21 cellular contexts compared by ENCODE assay signal in genomic region chr18:42024131-42024530, GRCh38.
DNase-seq lines count a peak whose midpoint lies in the region; ATAC-seq and TF ChIP-seq lines count a peak whose summit lies in the region.
"Had no signal": no experiment of that assay in that cellular context is flagged by ENCODE, and none has a peak within 500 bp of the region (broad histone marks: within the 10 kb centered on the region; RNA-seq: fewer than 3 reads in every experiment).

No MANE protein-coding gene starts in this region.

- H3K4me3 Mint-ChIP-seq in CD4-positive, alpha-beta memory T cell = peak overlapping the region in 3 of 8 donors; percentile 9 to 44 (median 31)
- H3K4me3 Mint-ChIP-seq: GM23338, nephron had no signal

- H3K27me3 ChIP-seq in CD4-positive, alpha-beta memory T cell (ENCODE audit: insufficient read depth, low read length) = no peaks in the 10 kb centered on the region
- no peaks in the 10 kb centered on the region for H3K27me3 ChIP-seq in ovary
- H3K27me3 ChIP-seq in psoas muscle (ENCODE audit: insufficient read depth in 3 of 3, low read length in 2 of 3) = no peaks in the 10 kb centered on the region
- H3K27me3 ChIP-seq: esophagus muscularis mucosa, vagina had no signal

- ATAC-seq in GM21526 (IDR thresholded peaks at IDR 0.05; ENCODE audit: low FRiP score, unreplicated experiment) (peak; percentile 30), HG03442 (IDR thresholded peaks at IDR 0.05; ENCODE audit: unreplicated experiment) (peak; percentile 24), esophagus mucosa (no peak), psoas muscle (no peak)
- ATAC-seq: GM23338, left cardiac atrium had no signal

- H3K4me3 ChIP-seq in CD4-positive, alpha-beta memory T cell (ENCODE audit: low read length in 2 of 2) = no peak overlapping the region
- H3K4me3 ChIP-seq in ovary (no peak overlapping the region), psoas muscle (no peak overlapping the region)
- H3K4me3 ChIP-seq: esophagus muscularis mucosa, GM23338, vagina had no signal

- H3K27ac ChIP-seq in CD4-positive, alpha-beta memory T cell (ENCODE audit: low read depth, low read length) = peak overlapping the region; percentile 10
- H3K27ac ChIP-seq in ovary (no peak overlapping the region), psoas muscle (no peak overlapping the region)
- H3K27ac ChIP-seq: esophagus muscularis mucosa, vagina had no signal

- H3K27ac Mint-ChIP-seq in CD4-positive, alpha-beta memory T cell = peak overlapping the region in 6 of 7 donors; percentile 22 to 79 (median 61)
- H3K27ac Mint-ChIP-seq: GM23338, nephron had no signal

- POLR2A ChIA-PET in CD4-positive, alpha-beta memory T cell (lab: Charles Lee; ENCODE audit: partially characterized antibody) = no interaction called here

- intact Hi-C loops in CD4-positive, alpha-beta memory T cell (cut with micrococcal nuclease) = no loop called here
- intact Hi-C loops in ovary (cut with DNase I) = no loop called here
- intact Hi-C loops in psoas muscle (cut with DNase I) = no loop called here

- no peak for TF ChIP-seq POLR2A in ovary (IDR thresholded peaks at IDR 0.05)

- CTCF ChIA-PET in CD4-positive, alpha-beta memory T cell (lab: Charles Lee; ENCODE audit: partially characterized antibody) = interaction anchor here (0.9 kb wide), 1 partner anchor 29 kb away, joined by 3 read pairs; no protein-coding TSS in a partner anchor

- peaks cover 24% of the 10 kb centered on the region for H3K4me1 ChIP-seq in CD4-positive, alpha-beta memory T cell (ENCODE audit: insufficient read depth, low read length)
- H3K4me1 ChIP-seq in ovary (ENCODE audit: insufficient read depth) (no peaks in the 10 kb centered on the region), psoas muscle (no peaks in the 10 kb centered on the region)
- H3K4me1 ChIP-seq: esophagus muscularis mucosa, vagina had no signal

- no peak for DNase-seq in CD4-positive, alpha-beta memory T cell
- DNase-seq in GM13977 (ENCODE audit: low spot score) = peak; percentile 8
- no peak for DNase-seq in ovary
- DNase-seq in psoas muscle = no peak
- DNase-seq: activated effector memory CD4-positive, alpha-beta T cell treated with anti-CD3 and anti-CD28 coated beads, Interleukin-2, amount 50 U/mL, for 16 hours; amygdala; caudate nucleus; GF-D8; left cardiac atrium; NCI-H2029; NCI-H524; small intestine; stimulated activated CD4-positive, alpha-beta T cell treated with anti-CD3 and anti-CD28 coated beads, Interleukin-4, amount 100 ng/mL, for 24 hours had no signal

- peaks cover 13 to 30% of the 10 kb centered on the region in 2 donors for H3K36me3 Mint-ChIP-seq in CD4-positive, alpha-beta memory T cell

- H3K4me1 Mint-ChIP-seq in CD4-positive, alpha-beta memory T cell = peaks cover 20 to 35% (median 27%) of the 10 kb centered on the region in 4 donors
- H3K4me1 Mint-ChIP-seq: GM23338, nephron had no signal

- 94 to 100% (median 100%) methylated on average over 1 of the region's 1 CpG for WGBS in ovary, 3 donors
- 100% methylated on average over 1 of the region's 1 CpG for WGBS in psoas muscle, 3 donors

- no peak for TF ChIP-seq EP300 in ovary (IDR thresholded peaks at IDR 0.05)

- TF ChIP-seq CTCF in GM13977 (IDR thresholded peaks at IDR 0.05; ENCODE audit: extremely low read depth, insufficient read depth, missing control alignments) (no peak), ovary (IDR thresholded peaks at IDR 0.05) (no peak), psoas muscle (IDR thresholded peaks at IDR 0.05) (no peak)

- no peaks in the 10 kb centered on the region for H3K27me3 Mint-ChIP-seq in CD4-positive, alpha-beta memory T cell
- H3K27me3 Mint-ChIP-seq: progenitor cell of endocrine pancreas had no signal

- no peaks in the 10 kb centered on the region for H3K9me3 ChIP-seq in CD4-positive, alpha-beta memory T cell (ENCODE audit: control insufficient read depth in 1 of 2, low read length in 2 of 2)
- H3K9me3 ChIP-seq in ovary (no peaks in the 10 kb centered on the region), psoas muscle (no peaks in the 10 kb centered on the region)
- H3K9me3 ChIP-seq: esophagus muscularis mucosa, vagina had no signal

- in situ Hi-C loops in GM13977 (cut with MboI; ENCODE audit: low pct_unique_long_range_greater_than_20kb, low sequenced_read_pairs, unreplicated experiment) = no loop called here

- no peaks in the 10 kb centered on the region for H3K9me3 Mint-ChIP-seq in CD4-positive, alpha-beta memory T cell
- H3K9me3 Mint-ChIP-seq: GM23338, nephron had no signal

- H3K36me3 ChIP-seq in CD4-positive, alpha-beta memory T cell (ENCODE audit: insufficient read depth, low read length) = peaks cover 11% of the 10 kb centered on the region
- no peaks in the 10 kb centered on the region for H3K36me3 ChIP-seq in ovary
- peaks cover 0 to 48% of the 10 kb centered on the region in 2 donors for H3K36me3 ChIP-seq in psoas muscle (ENCODE audit: insufficient read depth in 1 of 2, low read depth in 1 of 2)

Comparison
In these comparisons a context has a peak if more than half of its experiments do, and no peak if none do; other contexts are left out.
1. ATAC-seq: peak in GM21526 (single experiment) and HG03442 (single experiment); none in esophagus mucosa (single experiment) and psoas muscle (0 of 4).